ENCODE assay signal across 19 cellular contexts in the genomic region with DNA sequence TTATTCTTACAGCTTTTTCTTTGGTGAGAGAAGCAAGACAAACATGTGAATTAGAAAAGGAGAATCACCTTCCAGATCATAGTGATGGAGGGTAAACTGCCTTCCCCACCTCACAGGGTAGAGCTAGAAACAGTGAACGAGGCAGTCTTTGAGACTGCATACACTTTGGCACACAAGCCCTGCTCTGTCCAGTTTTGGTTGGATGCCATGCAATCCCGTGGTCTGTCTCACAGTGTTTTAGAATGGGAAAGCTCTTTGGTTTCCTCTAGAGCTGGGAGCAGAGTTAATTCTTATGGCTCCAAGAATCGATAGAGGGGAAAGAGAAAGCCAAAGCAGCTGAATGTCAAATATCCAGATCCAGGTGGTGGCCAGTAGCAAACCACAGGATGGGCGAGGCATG. TPM values are rescaled to one million over a fixed set of nuclear protein-coding genes. Genes with fewer than 3 reads are reported as not detected.
DNase-seq lines count a peak whose midpoint lies in the region; ATAC-seq and TF ChIP-seq lines count a peak whose summit lies in the region.
"Had no signal": no experiment of that assay in that cellular context is flagged by ENCODE, and none has a peak within 500 bp of the region (broad histone marks: within the 10 kb centered on the region; RNA-seq: fewer than 3 reads in every experiment).

No MANE protein-coding gene starts in this region.

- peaks cover 29% of the 10 kb centered on the region for H3K36me3 Mint-ChIP-seq in activated naive CD8-positive, alpha-beta T cell treated with anti-CD3 and anti-CD28 coated beads for 36 hours

- H3K9me3 Mint-ChIP-seq in activated naive CD8-positive, alpha-beta T cell treated with anti-CD3 and anti-CD28 coated beads for 36 hours, result no peaks in the 10 kb centered on the region

- ATAC-seq in mucosa of descending colon, result no peak
- no peak for ATAC-seq in HG03520 (IDR thresholded peaks at IDR 0.05; ENCODE audit: unreplicated experiment)
- ATAC-seq: HCT116 had no signal

- H3K27me3 Mint-ChIP-seq in activated naive CD8-positive, alpha-beta T cell treated with anti-CD3 and anti-CD28 coated beads for 36 hours, result no peaks in the 10 kb centered on the region

- no peaks in the 10 kb centered on the region for H3K4me1 ChIP-seq in mucosa of descending colon (ENCODE audit: low read depth)
- H3K4me1 ChIP-seq: Peyer's patch, SJCRH30 had no signal

- no peak overlapping the region for H3K4me3 Mint-ChIP-seq in activated naive CD8-positive, alpha-beta T cell treated with anti-CD3 and anti-CD28 coated beads for 36 hours

- no peaks in the 10 kb centered on the region for H3K36me3 ChIP-seq in mucosa of descending colon (ENCODE audit: low read depth)

- TF ChIP-seq CTCF in mucosa of descending colon (IDR thresholded peaks at IDR 0.05), result no peak

- no peaks in the 10 kb centered on the region for H3K9me3 ChIP-seq in mucosa of descending colon
- H3K9me3 ChIP-seq: Peyer's patch, SJCRH30 had no signal

- H3K4me3 ChIP-seq in mucosa of descending colon, result no peak overlapping the region
- H3K4me3 ChIP-seq: Peyer's patch, SJCRH30 had no signal

- peaks cover 2% of the 10 kb centered on the region for H3K4me1 Mint-ChIP-seq in activated naive CD8-positive, alpha-beta T cell treated with anti-CD3 and anti-CD28 coated beads for 36 hours

- intact Hi-C loops in mucosa of descending colon (cut with DNase I, micrococcal nuclease), result loop anchor here in 1 of 2 donors (10.0 kb wide), 1 partner anchor 257 kb away; no protein-coding TSS in a partner anchor

- H3K27ac Mint-ChIP-seq in activated naive CD8-positive, alpha-beta T cell treated with anti-CD3 and anti-CD28 coated beads for 36 hours, result no peak overlapping the region

- DNase-seq in astrocyte of the hippocampus (ENCODE audit: low read depth, low spot score) (peak; percentile 71), hypothalamus (lab: John Stamatoyannopoulos, UW) (peak in 35 of 51 donors; percentile 2 to 74 (median 39)), nucleus accumbens (lab: John Stamatoyannopoulos, UW) (peak in 46 of 56 donors; percentile 3 to 79 (median 42)), superior temporal gyrus (ENCODE audit: extremely low spot score) (peak; percentile 83), mucosa of descending colon (no peak), AML-193 (lab: John Stamatoyannopoulos, UW) (no peak)
- DNase-seq in activated naive CD8-positive, alpha-beta T cell treated with anti-CD3 and anti-CD28 coated beads for 36 hours, result no peak
- DNase-seq: GOT3, Kasumi-1, NCI-H1417, NCI-H1694 treated with DMSO at 0.1 percent for 48 hours, NCI-H2081 treated with DMSO at 0.1 percent for 48 hours, NCI-H2171 treated with DMSO at 0.1 percent for 48 hours, NCI-H446, NCI-H526, Peyer's patch, SJCRH30 had no signal

RNA-seq across cellular contexts. Expression of a gene that starts 21.9 kb away (rescaled TPM):
- total RNA-seq in activated naive CD8-positive, alpha-beta T cell treated with anti-CD3 and anti-CD28 coated beads for 36 hours, result 10 to 100 TPM; 88.4 to 96.8 TPM
- 10 to 100 TPM; 12.6 to 19.0 (median 14.2) TPM for total RNA-seq in mucosa of descending colon

RNA-seq across cellular contexts. Expression of a gene that starts 23.1 kb away (rescaled TPM):
- total RNA-seq in activated naive CD8-positive, alpha-beta T cell treated with anti-CD3 and anti-CD28 coated beads for 36 hours, result 1 to 10 TPM; 8.3 TPM
- total RNA-seq in mucosa of descending colon, result 10 to 100 TPM in 1 of 3 donors, 1 to 10 TPM in 2; 6.0 to 10.2 (median 6.3) TPM

Comparison
In these comparisons a context has a peak if more than half of its experiments do, and no peak if none do; other contexts are left out.
1. DNase-seq: peak in astrocyte of the hippocampus (single experiment), hypothalamus (35 of 51), nucleus accumbens (46 of 56) and superior temporal gyrus (single experiment); none in activated naive CD8-positive, alpha-beta T cell treated with anti-CD3 and anti-CD28 coated beads for 36 hours (single experiment), mucosa of descending colon (0 of 3) and AML-193 (0 of 2).
2. RNA of a gene that starts 21.9 kb away (total RNA-seq): 88.4 to 96.8 TPM in activated naive CD8-positive, alpha-beta T cell treated with anti-CD3 and anti-CD28 coated beads for 36 hours; 12.6 to 19.0 TPM in mucosa of descending colon; every median in the first group is over 4 times any median in the second.